In genomic region chr19:53521373-53522202, GRCh38 we compare ENCODE assay signal across 8 cellular contexts. TPM values are rescaled to one million over a fixed set of nuclear protein-coding genes. Genes with fewer than 3 reads are reported as not detected.
DNase-seq lines count a peak whose midpoint lies in the region; ATAC-seq and TF ChIP-seq lines count a peak whose summit lies in the region.

No MANE protein-coding gene starts in this region.

- H3K27ac ChIP-seq in BLaER1 treated with 17β-estradiol and CSF1 and Interleukin-3, amounts not matched to agents 10 nM and 100 nM: peak overlapping the region; percentile 43 to 82 (median 71); a peak in 20 of 22 replicates

- DNase-seq in MG63: no peak
- DNase-seq in nephron progenitor cell: peak; percentile 20
- no peak for DNase-seq in activated CD4-positive, CD25-positive, alpha-beta regulatory T cell (lab: John Stamatoyannopoulos, UW)
- DNase-seq in NCI-H82 treated with DMSO at 0.1 percent for 48 hours (lab: John Stamatoyannopoulos, UW; ENCODE audit: unreplicated experiment): no peak
- no peak for DNase-seq in T1000 (lab: John Stamatoyannopoulos, UW)

- H3K27ac Mint-ChIP-seq in dendritic cell treated with granulocyte-macrophage colony-stimulating factor and Interleukin-4, amounts not matched to agents 40 ng/mL and 50 ng/mL, for 4 days: peak overlapping the region; percentile 86
- peak overlapping the region; percentile 98 for H3K27ac Mint-ChIP-seq in nephron progenitor cell

- ATAC-seq in HG03469 (IDR thresholded peaks at IDR 0.05; ENCODE audit: unreplicated experiment): no peak

- H3K4me3 Mint-ChIP-seq in dendritic cell treated with granulocyte-macrophage colony-stimulating factor and Interleukin-4, amounts not matched to agents 40 ng/mL and 50 ng/mL, for 4 days: peak overlapping the region; percentile 84
- peak overlapping the region; percentile 100 for H3K4me3 Mint-ChIP-seq in nephron progenitor cell

- H3K36me3 Mint-ChIP-seq in dendritic cell treated with granulocyte-macrophage colony-stimulating factor and Interleukin-4, amounts not matched to agents 40 ng/mL and 50 ng/mL, for 4 days (ENCODE audit: low read depth): peaks cover 44% of the 10 kb centered on the region
- peaks cover 65% of the 10 kb centered on the region for H3K36me3 Mint-ChIP-seq in nephron progenitor cell (ENCODE audit: low read depth)

- peak overlapping the region; percentile 74 to 84 (median 80) for H3K9ac ChIP-seq in BLaER1 treated with 17β-estradiol and CSF1 and Interleukin-3, amounts not matched to agents 10 nM and 100 nM

- H4K20me1 ChIP-seq in BLaER1 treated with 17β-estradiol and CSF1 and Interleukin-3, amounts not matched to agents 10 nM and 100 nM: no peaks in the 10 kb centered on the region

- peaks cover 14 to 43% (median 22%) of the 10 kb centered on the region in 10 experiments for H3K4me1 ChIP-seq in BLaER1 treated with 17β-estradiol and CSF1 and Interleukin-3, amounts not matched to agents 10 nM and 100 nM

- no peak for TF ChIP-seq CTCF in nephron progenitor cell (IDR thresholded peaks at IDR 0.05)

- H3K9me3 Mint-ChIP-seq in dendritic cell treated with granulocyte-macrophage colony-stimulating factor and Interleukin-4, amounts not matched to agents 40 ng/mL and 50 ng/mL, for 4 days: peaks cover 83% of the 10 kb centered on the region
- peaks cover 56% of the 10 kb centered on the region for H3K9me3 Mint-ChIP-seq in nephron progenitor cell

- peaks cover 12% of the 10 kb centered on the region for H3K4me1 Mint-ChIP-seq in dendritic cell treated with granulocyte-macrophage colony-stimulating factor and Interleukin-4, amounts not matched to agents 40 ng/mL and 50 ng/mL, for 4 days (ENCODE audit: low read depth)
- peaks cover 20% of the 10 kb centered on the region for H3K4me1 Mint-ChIP-seq in nephron progenitor cell

- H3K36me3 ChIP-seq in BLaER1 treated with 17β-estradiol and CSF1 and Interleukin-3, amounts not matched to agents 10 nM and 100 nM: peaks cover 10 to 25% (median 18%) of the 10 kb centered on the region in 11 experiments; a peak in 19 of 22 replicates
- H3K36me3 ChIP-seq in MG63: peaks cover 13% of the 10 kb centered on the region

- no peaks in the 10 kb centered on the region for H3K27me3 ChIP-seq in BLaER1 treated with 17β-estradiol and CSF1 and Interleukin-3, amounts not matched to agents 10 nM and 100 nM
- no peaks in the 10 kb centered on the region for H3K27me3 ChIP-seq in MG63

- H3K27me3 Mint-ChIP-seq in dendritic cell treated with granulocyte-macrophage colony-stimulating factor and Interleukin-4, amounts not matched to agents 40 ng/mL and 50 ng/mL, for 4 days: no peaks in the 10 kb centered on the region
- H3K27me3 Mint-ChIP-seq in nephron progenitor cell (ENCODE audit: low read depth, poor library complexity): peaks cover 15% of the 10 kb centered on the region

- peak overlapping the region; percentile 61 to 86 (median 82) for H3K4me3 ChIP-seq in BLaER1 treated with 17β-estradiol and CSF1 and Interleukin-3, amounts not matched to agents 10 nM and 100 nM
- H3K4me3 ChIP-seq in MG63: peak overlapping the region; percentile 78

- peaks cover 31 to 55% (median 37%) of the 10 kb centered on the region in 11 experiments for H3K9me3 ChIP-seq in BLaER1 treated with 17β-estradiol and CSF1 and Interleukin-3, amounts not matched to agents 10 nM and 100 nM (replicated peaks in 1 of 11)
- peaks cover 34% of the 10 kb centered on the region for H3K9me3 ChIP-seq in MG63

- intact Hi-C loops in dendritic cell treated with granulocyte-macrophage colony-stimulating factor and Interleukin-4, amounts not matched to agents 40 ng/mL and 50 ng/mL, for 4 days (cut with micrococcal nuclease): loop anchor here (2.0 to 5.0 kb wide), 2 partner anchors 55 to 89 kb away; partner anchors contain the start of genes ZNF761 and ZNF813

- peak overlapping the region; percentile 91 to 100 (median 99) for H3K4me2 ChIP-seq in BLaER1 treated with 17β-estradiol and CSF1 and Interleukin-3, amounts not matched to agents 10 nM and 100 nM

RNA-seq across cellular contexts. Expression of gene ZNF331, which starts 16.4 kb away (rescaled TPM):
- 2.6 and 11.9 TPM in 2 replicates for total RNA-seq in MG63 (2014; rRNA removed; shearing (Covaris generic); ENCODE audit: low replicate concordance)

RNA-seq across cellular contexts. Expression of gene ZNF813, which starts 54.1 kb away (rescaled TPM):
- not detected in 2 replicates for total RNA-seq in MG63 (2014; rRNA removed; shearing (Covaris generic); ENCODE audit: low replicate concordance)
